17 cellular contexts compared by ENCODE assay signal in genomic region chr7:99070361-99070760, GRCh38.
DNase-seq lines count a peak whose midpoint lies in the region; ATAC-seq and TF ChIP-seq lines count a peak whose summit lies in the region.
"Had no signal": no experiment of that assay in that cellular context is flagged by ENCODE, and none has a peak within 500 bp of the region (broad histone marks: within the 10 kb centered on the region; RNA-seq: fewer than 3 reads in every experiment).

No MANE protein-coding gene starts in this region.

- no peaks in the 10 kb centered on the region for H3K9me3 Mint-ChIP-seq in natural killer cell treated with Interleukin-12 subunit alpha and Interleukin-12 subunit beta and Interleukin-15 and Interleukin-18, amount 100 ng/mL, for 72 hours
- H3K9me3 Mint-ChIP-seq: CD8-positive, alpha-beta T cell; GM23338 had no signal

- H3K27me3 Mint-ChIP-seq in natural killer cell treated with Interleukin-12 subunit alpha and Interleukin-12 subunit beta and Interleukin-15 and Interleukin-18, amount 100 ng/mL, for 72 hours: no peaks in the 10 kb centered on the region
- H3K27me3 Mint-ChIP-seq: IgD-negative memory B cell had no signal

- no peaks in the 10 kb centered on the region for H3K9me3 ChIP-seq in DOHH2 (ENCODE audit: control insufficient read depth, insufficient read depth, low read length)
- no peaks in the 10 kb centered on the region for H3K9me3 ChIP-seq in psoas muscle

- ATAC-seq in psoas muscle (no peak), GM18502 (IDR thresholded peaks at IDR 0.05; ENCODE audit: poor library complexity, unreplicated experiment) (no peak)
- ATAC-seq in natural killer cell treated with Interleukin-12 subunit alpha and Interleukin-12 subunit beta and Interleukin-15 and Interleukin-18, amount 100 ng/mL, for 72 hours: no peak
- ATAC-seq: CD8-positive, alpha-beta T cell; GM23338 had no signal

- DNase-seq in fibroblast of peridontal ligament (ENCODE audit: extremely low read depth): peak; percentile 41
- no peak for DNase-seq in psoas muscle
- DNase-seq in COLO829 (ENCODE audit: low spot score): no peak
- DNase-seq in natural killer cell treated with Interleukin-12 subunit alpha and Interleukin-12 subunit beta and Interleukin-15 and Interleukin-18, amount 100 ng/mL, for 72 hours (ENCODE audit: low spot score): no peak
- DNase-seq: ACHN; CD8-positive, alpha-beta T cell; COR-L47; DMS 273 treated with DMSO at 0.1 percent for 48 hours; DMS53; DND-41; HCEC 1CT; KG1 had no signal

- no peaks in the 10 kb centered on the region for H3K9me2 ChIP-seq in DOHH2 (replicated peaks; ENCODE audit: control insufficient read depth, low read length)

- no peak overlapping the region for H3K27ac Mint-ChIP-seq in natural killer cell treated with Interleukin-12 subunit alpha and Interleukin-12 subunit beta and Interleukin-15 and Interleukin-18, amount 100 ng/mL, for 72 hours
- H3K27ac Mint-ChIP-seq: CD8-positive, alpha-beta T cell had no signal

- H3F3A ChIP-seq in DOHH2 (ENCODE audit: control insufficient read depth, insufficient read depth): no peaks in the 10 kb centered on the region

- no peak overlapping the region for H3K4me3 Mint-ChIP-seq in natural killer cell treated with Interleukin-12 subunit alpha and Interleukin-12 subunit beta and Interleukin-15 and Interleukin-18, amount 100 ng/mL, for 72 hours
- H3K4me3 Mint-ChIP-seq: CD8-positive, alpha-beta T cell; GM23338 had no signal

- peaks cover 5 to 26% of the 10 kb centered on the region in 2 donors for H3K4me1 Mint-ChIP-seq in natural killer cell treated with Interleukin-12 subunit alpha and Interleukin-12 subunit beta and Interleukin-15 and Interleukin-18, amount 100 ng/mL, for 72 hours (ENCODE audit: low read depth in 2 of 2)

- H3K27ac ChIP-seq in DOHH2 (ENCODE audit: low read depth, low read length) (no peak overlapping the region), psoas muscle (peak overlapping the region; percentile 23)
- H3K27ac ChIP-seq: HL-60 had no signal

- WGBS in psoas muscle, 3 donors: 85 to 91% (median 85%) methylated on average over 3 of the region's 3 CpGs

- no peaks in the 10 kb centered on the region for H3K36me3 Mint-ChIP-seq in natural killer cell treated with Interleukin-12 subunit alpha and Interleukin-12 subunit beta and Interleukin-15 and Interleukin-18, amount 100 ng/mL, for 72 hours

- no peaks in the 10 kb centered on the region for H3K27me3 ChIP-seq in DOHH2 (ENCODE audit: control insufficient read depth, low read length)
- H3K27me3 ChIP-seq in psoas muscle (ENCODE audit: insufficient read depth in 3 of 3, low read length in 2 of 3): no peaks in the 10 kb centered on the region

- peaks cover 10% of the 10 kb centered on the region for H3K4me1 ChIP-seq in DOHH2 (ENCODE audit: control insufficient read depth, low read length)
- H3K4me1 ChIP-seq in psoas muscle: peaks cover 23% of the 10 kb centered on the region

- H3K79me2 ChIP-seq in DOHH2 (ENCODE audit: control insufficient read depth, low read length): peaks cover 73% of the 10 kb centered on the region

- intact Hi-C loops in psoas muscle (cut with DNase I): loop anchor here in 1 of 2 donors (10.0 kb wide), 1 partner anchor 54 kb away; no protein-coding TSS in a partner anchor

- H3K4me3 ChIP-seq in DOHH2 (ENCODE audit: low read length): no peak overlapping the region
- no peak overlapping the region for H3K4me3 ChIP-seq in psoas muscle
- H3K4me3 ChIP-seq: GM23338 had no signal

- peaks cover 19% of the 10 kb centered on the region for H4K20me1 ChIP-seq in DOHH2 (ENCODE audit: control insufficient read depth, insufficient read depth, low read depth, low read length)

- peak overlapping the region; percentile 10; the same call in 1 of the 2 replicates for H3K4me2 ChIP-seq in DOHH2 (ENCODE audit: low read length)
- H3K4me2 ChIP-seq: GM23338 had no signal

- H3K36me3 ChIP-seq in DOHH2 (ENCODE audit: control insufficient read depth, low read length) (no peaks in the 10 kb centered on the region), psoas muscle (ENCODE audit: insufficient read depth in 1 of 2, low read depth in 1 of 2) (no peaks in the 10 kb centered on the region)

- TF ChIP-seq CTCF in DOHH2 (IDR thresholded peaks at IDR 0.05; ENCODE audit: low read depth, low read length, poor library complexity, severe bottlenecking) (no peak), psoas muscle (IDR thresholded peaks at IDR 0.05) (no peak)
